In genomic region chr12:80442426-80443222, GRCh38 we compare ENCODE assay signal across 22 cellular contexts. TPM values are rescaled to one million over a fixed set of nuclear protein-coding genes. Genes with fewer than 3 reads are reported as not detected.
DNase-seq lines count a peak whose midpoint lies in the region; FAIRE-seq and TF ChIP-seq lines count a peak whose summit lies in the region.
"Had no signal": no experiment of that assay in that cellular context is flagged by ENCODE, and none has a peak within 500 bp of the region (broad histone marks: within the 10 kb centered on the region; RNA-seq: fewer than 3 reads in every experiment).

No MANE protein-coding gene starts in this region.

- H3K27ac ChIP-seq in mammary epithelial cell (ENCODE audit: insufficient read depth, low read depth, low read length) (no peak overlapping the region), keratinocyte (ENCODE audit: control insufficient read depth, insufficient read depth, low read length) (no peak overlapping the region)
- H3K27ac ChIP-seq: C4-2B, lower lobe of right lung, stomach had no signal

- intact Hi-C loops in mammary epithelial cell (cut with micrococcal nuclease) (no loop called here), MCF 10A (cut with micrococcal nuclease) (no loop called here)

- CTCF ChIA-PET in mammary epithelial cell (lab: Charles Lee; ENCODE audit: low non-redundant PET) (no interaction called here), MCF 10A (lab: Yijun Ruan, JAX) (no interaction called here)

- H3K9ac ChIP-seq in mammary epithelial cell (ENCODE audit: insufficient read depth, low read length) (no peak overlapping the region), keratinocyte (ENCODE audit: control insufficient read depth, extremely low read depth, insufficient read depth, low read length) (no peak overlapping the region)

- H3K27ac Mint-ChIP-seq in MCF 10A (ENCODE audit: low read depth, unreplicated experiment) = no peak overlapping the region
- H3K27ac Mint-ChIP-seq: effector memory CD8-positive, alpha-beta T cell had no signal

- H2AFZ ChIP-seq in mammary epithelial cell (ENCODE audit: low read depth, low read length) (peak overlapping the region; percentile 43), keratinocyte (ENCODE audit: control insufficient read depth, low read length) (peak overlapping the region; percentile 67)

- TF ChIP-seq CTCF in mammary epithelial cell (conservative IDR thresholded peaks at IDR 0.05 in 1 of 2, IDR thresholded peaks at IDR 0.05 in 1 of 2; ENCODE audit: extremely low read depth in 1 of 2, insufficient read depth in 1 of 2, low read depth in 1 of 2, low read length in 2 of 2) (no peak), MCF 10A (IDR thresholded peaks at IDR 0.05; ENCODE audit: unreplicated experiment) (no peak), cardiac fibroblast (IDR thresholded peaks at IDR 0.05; ENCODE audit: low read depth, low read length) (no peak), keratinocyte (optimal IDR thresholded peaks at IDR 0.05 in 1 of 3, IDR thresholded peaks at IDR 0.05 in 1 of 3, conservative IDR thresholded peaks at IDR 0.05 in 1 of 3; ENCODE audit: extremely low read depth in 1 of 3, insufficient read depth in 2 of 3, low read length in 3 of 3) (no peak)

- in situ Hi-C loops in mammary epithelial cell (cut with MboI; ENCODE audit: low sequenced_read_pairs in 2 of 2) = no loop called here

- BruUV-seq in mammary epithelial cell (replicated peaks; lab: Mats Ljungman, UMichigan) (no TSS peak), MCF 10A (replicated peaks; lab: Mats Ljungman, UMichigan) (no TSS peak)

- H3K9me3 ChIP-seq in mammary epithelial cell (replicated peaks; ENCODE audit: insufficient read depth, low read length) (no peaks in the 10 kb centered on the region), keratinocyte (ENCODE audit: control insufficient read depth, low read depth, low read length) (no peaks in the 10 kb centered on the region)
- H3K9me3 ChIP-seq: lower lobe of right lung, stomach had no signal

- no peaks in the 10 kb centered on the region for H4K20me1 ChIP-seq in mammary epithelial cell (ENCODE audit: insufficient read depth, low read length)
- H4K20me1 ChIP-seq in keratinocyte (ENCODE audit: control insufficient read depth, extremely low read depth, insufficient read depth, low read length) = no peaks in the 10 kb centered on the region

- FAIRE-seq in keratinocyte (lab: Jason Lieb, UNC) = peak; percentile 89
- no peak for FAIRE-seq in H54 (lab: Jason Lieb, UNC)
- FAIRE-seq: GM12892 had no signal

- no peaks in the 10 kb centered on the region for H3K27me3 Mint-ChIP-seq in MCF 10A (ENCODE audit: insufficient read depth, unreplicated experiment)
- H3K27me3 Mint-ChIP-seq: effector memory CD8-positive, alpha-beta T cell had no signal

- H3K27me3 ChIP-seq in mammary epithelial cell (ENCODE audit: insufficient read depth, low read length) (no peaks in the 10 kb centered on the region), keratinocyte (ENCODE audit: control insufficient read depth, extremely low read depth, insufficient read depth, low read length) (no peaks in the 10 kb centered on the region)
- H3K27me3 ChIP-seq: stomach had no signal

- no peak for TF ChIP-seq POLR2A in H54 (IDR thresholded peaks at IDR 0.05; ENCODE audit: low read depth, low read length)

- H3K79me2 ChIP-seq in mammary epithelial cell (ENCODE audit: insufficient read depth, low read length) = no peaks in the 10 kb centered on the region
- no peaks in the 10 kb centered on the region for H3K79me2 ChIP-seq in keratinocyte (ENCODE audit: control insufficient read depth, insufficient read depth, low read length)

- WGBS in mammary epithelial cell (ENCODE audit: low coverage, missing lambda C conversion rate) = 63% methylated on average over 7 of the region's 7 CpGs

- H3K36me3 ChIP-seq in mammary epithelial cell (ENCODE audit: insufficient read depth, low read length) = no peaks in the 10 kb centered on the region
- no peaks in the 10 kb centered on the region for H3K36me3 ChIP-seq in keratinocyte (ENCODE audit: control insufficient read depth in 2 of 2, extremely low read depth in 1 of 2, insufficient read depth in 2 of 2, low read length in 2 of 2)
- H3K36me3 ChIP-seq: lower lobe of right lung, stomach had no signal

- no peaks in the 10 kb centered on the region for H3K9me3 Mint-ChIP-seq in MCF 10A (ENCODE audit: unreplicated experiment)

- no peaks in the 10 kb centered on the region for H3K36me3 Mint-ChIP-seq in MCF 10A (ENCODE audit: insufficient read depth, unreplicated experiment)

- dilution Hi-C loops in mammary epithelial cell (cut with HindIII; ENCODE audit: low sequenced_read_pairs) = no loop called here
- dilution Hi-C loops in keratinocyte (cut with MboI; ENCODE audit: extremely low pct_ligation_motif_present, low sequenced_read_pairs) = no loop called here

- POLR2A ChIA-PET in MCF 10A (lab: Yijun Ruan, JAX) = no interaction called here

- peak; percentile 69 for DNase-seq in mammary epithelial cell
- DNase-seq in MCF 10A (ENCODE audit: unreplicated experiment) = no peak
- peak; percentile 54 to 66 for DNase-seq in cardiac fibroblast (ENCODE audit: low read depth in 2 of 2)
- DNase-seq in keratinocyte (ENCODE audit: low read depth, low spot score) = peak; percentile 25
- DNase-seq in EL = no peak
- no peak for DNase-seq in NCI-H82 treated with DMSO at 0.1 percent for 48 hours (lab: John Stamatoyannopoulos, UW; ENCODE audit: unreplicated experiment)
- DNase-seq in activated CD8-positive, alpha-beta memory T cell treated with anti-CD3 and anti-CD28 coated beads for 24 hours = no peak
- DNase-seq in H54 (ENCODE audit: insufficient read length, low spot score) = no peak
- DNase-seq: ACHN; amniotic stem cell; effector memory CD8-positive, alpha-beta T cell; H7; hippocampal formation; islet precursor cell; lower lobe of right lung; MV-4-11; NCI-H2029; NCI-H510A treated with DMSO at 0.1 percent for 48 hours; stomach had no signal

- H3K4me3 ChIP-seq in mammary epithelial cell (replicated peaks in 1 of 3; ENCODE audit: insufficient read depth in 1 of 3, low read depth in 2 of 3, low read length in 3 of 3) = no peak overlapping the region
- H3K4me3 ChIP-seq in cardiac fibroblast (replicated peaks in 1 of 2; ENCODE audit: low read depth in 2 of 2, low read length in 2 of 2) = no peak overlapping the region
- H3K4me3 ChIP-seq in keratinocyte (ENCODE audit: control insufficient read depth in 2 of 3, extremely low read depth in 1 of 3, insufficient read depth in 2 of 3, low read depth in 1 of 3, low read length in 3 of 3) = no peak overlapping the region
- H3K4me3 ChIP-seq: lower lobe of right lung, stomach had no signal

- H3K4me2 ChIP-seq in mammary epithelial cell (ENCODE audit: insufficient read depth, low read depth, low read length) (peak overlapping the region; percentile 37), keratinocyte (ENCODE audit: control insufficient read depth, extremely low read depth, insufficient read depth, low read depth, low read length) (peak overlapping the region; percentile 29)

- H3K4me1 ChIP-seq in mammary epithelial cell (ENCODE audit: insufficient read depth, low read length) (peaks cover 9% of the 10 kb centered on the region), keratinocyte (ENCODE audit: control insufficient read depth, extremely low read depth, insufficient read depth, low read length) (peaks cover 9% of the 10 kb centered on the region)
- H3K4me1 ChIP-seq: lower lobe of right lung had no signal

- no peaks in the 10 kb centered on the region for H3K9me1 ChIP-seq in keratinocyte (ENCODE audit: control insufficient read depth, extremely low read depth, insufficient read depth, low read length)

- no peak overlapping the region for H3K4me3 Mint-ChIP-seq in MCF 10A (ENCODE audit: unreplicated experiment)
- H3K4me3 Mint-ChIP-seq: effector memory CD8-positive, alpha-beta T cell had no signal

- no peaks in the 10 kb centered on the region for H3K4me1 Mint-ChIP-seq in MCF 10A (ENCODE audit: insufficient read depth, unreplicated experiment)

RNA-seq across cellular contexts. Expression of gene PTPRQ, which starts 1.4 kb away (rescaled TPM):
- total RNA-seq in mammary epithelial cell (under 1 TPM in 1 of 2 donors, not detected in 1; 0.17 TPM), MCF 10A (2022) (not detected in 2 replicates)
- polyA plus RNA-seq in mammary epithelial cell (not detected), keratinocyte (0.01 to 0.08 TPM in 2 of 3 replicates, not detected in the other)
- polyA minus RNA-seq in mammary epithelial cell (not detected), keratinocyte (not detected in 3 replicates)
- polyA plus RNA-seq in keratinocyte (2011; ENCODE audit: low read depth) = not detected
- polyA plus RNA-seq in keratinocyte (2011; cell fraction: cytosol; rRNA removed) = not detected in 2 replicates
- polyA plus RNA-seq in keratinocyte (2011; cell fraction: nucleus; rRNA removed) = 0.01 TPM in 2 replicates
- polyA plus RNA-seq in keratinocyte (2012; ENCODE audit: low replicate concordance) = not detected in 2 replicates
- not detected for polyA minus RNA-seq in keratinocyte (2011; cell fraction: cytosol; rRNA and poly(A)+ RNA removed)
- not detected in 2 replicates for polyA minus RNA-seq in keratinocyte (2011; cell fraction: nucleus; rRNA and poly(A)+ RNA removed)
- total RNA-seq: T-helper 1 cell treated with Interleukin-12 subunit alpha and Interleukin-12 subunit beta and Interleukin-4 antibody, amounts not matched to agents 30 ng/mL and 1 ng/mL, for 36 hours had no signal

Comparison
In these comparisons a context has a peak if more than half of its experiments do, and no peak if none do; other contexts are left out.
1. DNase-seq: peak in mammary epithelial cell (single experiment), cardiac fibroblast (2 of 2) and keratinocyte (single experiment); none in MCF 10A (single experiment), EL (single experiment), NCI-H82 treated with DMSO at 0.1 percent for 48 hours (single experiment), activated CD8-positive, alpha-beta memory T cell treated with anti-CD3 and anti-CD28 coated beads for 24 hours (single experiment) and H54 (single experiment).